8 cellular contexts compared by ENCODE assay signal in genomic region chr3:122515020-122515468, GRCh38. TPM values are rescaled to one million over a fixed set of nuclear protein-coding genes. Genes with fewer than 3 reads are reported as not detected.
A peak's percentile ranks its signal among the peaks of the same experiment; 100 is the strongest.
DNase-seq lines count a peak whose midpoint lies in the region; ATAC-seq and TF ChIP-seq lines count a peak whose summit lies in the region.

No MANE protein-coding gene starts in this region.

- CTCF ChIA-PET in mammary epithelial cell (lab: Charles Lee; ENCODE audit: low non-redundant PET) = no interaction called here

- peak overlapping the region; percentile 82 for H3K4me3 ChIP-seq in HL-60 (replicated peaks; ENCODE audit: insufficient read depth, low read length)
- H3K4me3 ChIP-seq in mammary epithelial cell (replicated peaks in 1 of 3; ENCODE audit: insufficient read depth in 1 of 3, low read depth in 2 of 3, low read length in 3 of 3) = peak overlapping the region; percentile 81 to 87 (median 82)
- peak overlapping the region; percentile 79 for H3K4me3 ChIP-seq in mononuclear cell (ENCODE audit: low read length)

- DNase-seq in HL-60 (ENCODE audit: low read depth in 1 of 2, low spot score in 1 of 2) = peak in 1 of 2 experiments; percentile 22
- no peak for DNase-seq in mammary epithelial cell
- no peak for DNase-seq in stimulated activated naive CD4-positive, alpha-beta T cell (lab: John Stamatoyannopoulos, UW)
- DNase-seq in iPS-NIHi11 (ENCODE audit: low spot score) = no peak
- no peak for DNase-seq in NCI-H82 (lab: John Stamatoyannopoulos, UW)

- H3K36me3 ChIP-seq in mammary epithelial cell (ENCODE audit: insufficient read depth, low read length) = no peaks in the 10 kb centered on the region

- BruUV-seq in mammary epithelial cell (replicated peaks; lab: Mats Ljungman, UMichigan) = no TSS peak

- in situ Hi-C loops in mammary epithelial cell (cut with MboI; ENCODE audit: low sequenced_read_pairs in 2 of 2) = no loop called here

- H4K20me1 ChIP-seq in mammary epithelial cell (ENCODE audit: insufficient read depth, low read length) = peaks cover 4% of the 10 kb centered on the region

- H3K4me2 ChIP-seq in mammary epithelial cell (ENCODE audit: insufficient read depth, low read depth, low read length) = peak overlapping the region; percentile 75

- dilution Hi-C loops in mammary epithelial cell (cut with HindIII; ENCODE audit: low sequenced_read_pairs) = no loop called here

- H3K9me3 ChIP-seq in mammary epithelial cell (replicated peaks; ENCODE audit: insufficient read depth, low read length) (no peaks in the 10 kb centered on the region), mononuclear cell (ENCODE audit: low read depth, low read length) (no peaks in the 10 kb centered on the region)

- 45% methylated on average over 14 of the region's 19 CpGs for WGBS in mammary epithelial cell (ENCODE audit: low coverage, missing lambda C conversion rate)

- peak overlapping the region; percentile 76 for H3K9ac ChIP-seq in mammary epithelial cell (ENCODE audit: insufficient read depth, low read length)

- no peak for TF ChIP-seq CTCF in 22Rv1 (IDR thresholded peaks at IDR 0.05)
- TF ChIP-seq CTCF in HL-60 (IDR thresholded peaks at IDR 0.05; ENCODE audit: insufficient read depth, low read length) = no peak
- no peak for TF ChIP-seq CTCF in mammary epithelial cell (conservative IDR thresholded peaks at IDR 0.05 in 1 of 2, IDR thresholded peaks at IDR 0.05 in 1 of 2; ENCODE audit: extremely low read depth in 1 of 2, insufficient read depth in 1 of 2, low read depth in 1 of 2, low read length in 2 of 2)

- H3K4me1 ChIP-seq in mammary epithelial cell (ENCODE audit: insufficient read depth, low read length) (peaks cover 10% of the 10 kb centered on the region), mononuclear cell (ENCODE audit: insufficient read depth, low read length) (peaks cover 23% of the 10 kb centered on the region)

- H3K79me2 ChIP-seq in mammary epithelial cell (ENCODE audit: insufficient read depth, low read length) = peaks cover 44% of the 10 kb centered on the region

- peak overlapping the region; percentile 91 for H2AFZ ChIP-seq in mammary epithelial cell (ENCODE audit: low read depth, low read length)

- intact Hi-C loops in mammary epithelial cell (cut with micrococcal nuclease) = loop anchor here (2.0 kb wide), 2 partner anchors 14 to 32 kb away; no protein-coding TSS in a partner anchor

- no peak for ATAC-seq in HG03159 (IDR thresholded peaks at IDR 0.05; ENCODE audit: unreplicated experiment)

- H3K27ac ChIP-seq in 22Rv1 (peak overlapping the region; percentile 94), HL-60 (replicated peaks) (no peak overlapping the region), mammary epithelial cell (ENCODE audit: insufficient read depth, low read depth, low read length) (peak overlapping the region; percentile 75)

- H3K27me3 ChIP-seq in HL-60 (ENCODE audit: insufficient read depth, poor library complexity, severe bottlenecking) (no peaks in the 10 kb centered on the region), mammary epithelial cell (ENCODE audit: insufficient read depth, low read length) (no peaks in the 10 kb centered on the region), mononuclear cell (ENCODE audit: insufficient read depth, low read length) (no peaks in the 10 kb centered on the region)

RNA-seq across cellular contexts. Expression of gene KPNA1, which starts 0.3 kb away (rescaled TPM):
- total RNA-seq in mammary epithelial cell = 10 to 100 TPM; 70.0 to 95.3 TPM
- polyA plus RNA-seq in mammary epithelial cell = 44.1 TPM
- polyA minus RNA-seq in mammary epithelial cell = 67.4 TPM
- 21.8 TPM for total RNA-seq in mononuclear cell

RNA-seq across cellular contexts. Expression of gene PARP9, which starts 49.1 kb away (rescaled TPM):
- total RNA-seq in mammary epithelial cell (10 to 100 TPM in 1 of 2 donors, 1 to 10 TPM in 1; 6.4 to 10.0 TPM), mononuclear cell (25.6 TPM)
- polyA plus RNA-seq in mammary epithelial cell = 6.4 TPM
- 0.78 TPM for polyA minus RNA-seq in mammary epithelial cell

RNA-seq across cellular contexts. Expression of gene DTX3L, which starts 49.1 kb away (rescaled TPM):
- total RNA-seq in mammary epithelial cell = 10 to 100 TPM; 10.7 to 15.6 TPM
- 3.5 TPM for polyA plus RNA-seq in mammary epithelial cell
- polyA minus RNA-seq in mammary epithelial cell = 16.1 TPM
- 26.7 TPM for total RNA-seq in mononuclear cell
